Comparison of ENCODE assay signal across 8 cellular contexts in the genomic region with DNA sequence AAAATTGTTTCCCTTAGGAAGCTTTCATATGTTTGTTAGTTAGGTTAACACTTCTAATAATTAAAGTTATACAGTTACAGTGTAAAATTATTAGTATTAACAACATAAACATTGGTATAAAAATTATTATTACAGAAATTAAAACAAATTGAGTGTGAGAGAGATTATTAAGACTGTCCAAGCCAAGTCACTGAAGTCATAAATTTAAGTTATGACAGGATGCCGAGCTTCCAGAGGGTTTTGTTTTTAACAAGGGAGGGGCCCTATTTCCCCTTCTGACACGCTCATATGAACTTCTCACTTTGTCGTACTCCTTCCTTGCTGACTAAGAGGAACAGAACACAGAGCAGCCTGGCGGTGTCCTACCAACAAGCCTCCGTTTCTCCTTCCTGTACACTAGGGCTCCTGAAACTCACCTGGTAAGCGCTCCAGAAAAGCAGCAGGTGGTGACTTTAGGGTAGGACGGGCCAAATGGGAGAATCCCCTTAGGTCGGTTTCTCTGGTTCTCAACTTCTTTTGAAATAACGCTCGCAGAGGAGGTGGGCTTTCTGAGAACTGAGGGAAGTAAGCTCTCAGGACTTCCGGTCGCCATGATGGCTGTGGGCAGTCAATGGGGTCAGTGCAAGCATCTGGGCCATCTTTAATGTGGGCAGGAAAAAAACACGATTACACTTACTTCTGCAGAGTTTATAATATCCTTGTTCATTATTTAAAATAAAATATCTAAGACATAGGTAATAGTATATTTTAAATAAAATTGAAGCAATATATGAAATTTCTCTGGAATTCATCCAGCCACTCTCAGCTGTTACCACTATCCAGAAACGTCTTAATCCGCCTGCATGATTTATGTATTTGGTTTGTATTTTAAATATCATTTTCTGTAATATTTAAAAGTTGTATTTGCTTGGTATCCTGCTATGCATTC. TPM values are rescaled to one million over a fixed set of nuclear protein-coding genes. Genes with fewer than 3 reads are reported as not detected.
DNase-seq lines count a peak whose midpoint lies in the region; ATAC-seq and TF ChIP-seq lines count a peak whose summit lies in the region.

A gene with protein sequence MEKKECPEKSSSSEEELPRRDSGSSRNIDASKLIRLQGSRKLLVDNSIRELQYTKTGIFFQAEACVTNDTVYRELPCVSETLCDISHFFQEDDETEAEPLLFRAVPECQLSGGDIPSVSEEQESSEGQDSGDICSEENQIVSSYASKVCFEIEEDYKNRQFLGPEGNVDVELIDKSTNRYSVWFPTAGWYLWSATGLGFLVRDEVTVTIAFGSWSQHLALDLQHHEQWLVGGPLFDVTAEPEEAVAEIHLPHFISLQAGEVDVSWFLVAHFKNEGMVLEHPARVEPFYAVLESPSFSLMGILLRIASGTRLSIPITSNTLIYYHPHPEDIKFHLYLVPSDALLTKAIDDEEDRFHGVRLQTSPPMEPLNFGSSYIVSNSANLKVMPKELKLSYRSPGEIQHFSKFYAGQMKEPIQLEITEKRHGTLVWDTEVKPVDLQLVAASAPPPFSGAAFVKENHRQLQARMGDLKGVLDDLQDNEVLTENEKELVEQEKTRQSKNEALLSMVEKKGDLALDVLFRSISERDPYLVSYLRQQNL (minus strand): TSS at position 537 of the 928 bp plus-strand sequence. CDS start 14,892 bp downstream, outside the sequence.

- intact Hi-C loops in T-helper 2 cell treated with Interferon-gamma antibody and Interleukin-4, amounts not matched to agents 100 ng/mL and 5 ng/mL, for 36 hours (cut with micrococcal nuclease): loop anchor here (5.0 kb wide), 2 partner anchors 77 to 107 kb away; a partner anchor contains a TSS
- intact Hi-C loops in ascending aorta (cut with DNase I) (loop anchor here (2.0 to 5.0 kb wide), 3 partner anchors 53 to 148 kb away; a partner anchor contains a TSS), right cardiac atrium (cut with DNase I) (no loop called here), psoas muscle (cut with DNase I) (loop anchor here in 1 of 2 donors (10.0 kb wide), 1 partner anchor 141 kb away; a partner anchor contains a TSS)

- H3K4me3 ChIP-seq in ascending aorta: peak within 1 kb of the TSS; percentile 71 to 79
- peak within 1 kb of the TSS; percentile 87 for H3K4me3 ChIP-seq in right cardiac atrium (ENCODE audit: low read length)
- peak within 1 kb of the TSS; percentile 79 for H3K4me3 ChIP-seq in psoas muscle
- peak within 1 kb of the TSS; percentile 37 for H3K4me3 ChIP-seq in urinary bladder (ENCODE audit: low read depth, low read length)

- TF ChIP-seq POLR2A in GM10847 (IDR thresholded peaks at IDR 0.05; ENCODE audit: extremely low read depth, insufficient read length): peak; percentile 41

- no peaks in the 10 kb centered on the region for H3K9me3 ChIP-seq in ascending aorta
- no peaks in the 10 kb centered on the region for H3K9me3 ChIP-seq in right cardiac atrium (ENCODE audit: control insufficient read depth, low read length)
- no peaks in the 10 kb centered on the region for H3K9me3 ChIP-seq in psoas muscle

- peak within 1 kb of the TSS; percentile 90 to 91 for H3K27ac ChIP-seq in ascending aorta
- peak within 1 kb of the TSS; percentile 99 for H3K27ac ChIP-seq in right cardiac atrium (ENCODE audit: low read length)
- peak within 1 kb of the TSS; percentile 94 for H3K27ac ChIP-seq in psoas muscle
- H3K27ac ChIP-seq in urinary bladder (ENCODE audit: low read depth): peak within 1 kb of the TSS; percentile 71

- ATAC-seq in HG02798 (IDR thresholded peaks at IDR 0.05; ENCODE audit: poor library complexity, unreplicated experiment) (peak; percentile 61), right cardiac atrium (peak; percentile 93 to 97), psoas muscle (peak; percentile 90 to 93 (median 92))

- H3K36me3 ChIP-seq in ascending aorta: no peaks in the 10 kb centered on the region
- H3K36me3 ChIP-seq in psoas muscle (ENCODE audit: insufficient read depth in 1 of 2, low read depth in 1 of 2): no peaks in the 10 kb centered on the region
- no peaks in the 10 kb centered on the region for H3K36me3 ChIP-seq in urinary bladder (ENCODE audit: insufficient read depth)

- TF ChIP-seq CTCF in ascending aorta (IDR thresholded peaks at IDR 0.05) (no peak), psoas muscle (IDR thresholded peaks at IDR 0.05) (no peak)

- H3K4me1 ChIP-seq in ascending aorta (peaks cover 0 to 15% of the 10 kb centered on the region in 2 donors), right cardiac atrium (ENCODE audit: control insufficient read depth, insufficient read depth, low read length) (no peaks in the 10 kb centered on the region), psoas muscle (peaks cover 14% of the 10 kb centered on the region), urinary bladder (ENCODE audit: insufficient read depth) (no peaks in the 10 kb centered on the region)

- H3K27me3 ChIP-seq in ascending aorta (no peaks in the 10 kb centered on the region), right cardiac atrium (ENCODE audit: control insufficient read depth, insufficient read depth) (no peaks in the 10 kb centered on the region), psoas muscle (ENCODE audit: insufficient read depth in 3 of 3, low read length in 2 of 3) (no peaks in the 10 kb centered on the region)

- DNase-seq in NCI-H187 (lab: John Stamatoyannopoulos, UW): peak; percentile 68 to 90
- peak; percentile 43 to 92 for DNase-seq in ascending aorta (ENCODE audit: low spot score in 2 of 2)
- peak; percentile 80 to 93 (median 88) for DNase-seq in right cardiac atrium
- peak; percentile 76 to 85 for DNase-seq in psoas muscle

- WGBS in right cardiac atrium: 9% methylated on average over 15 of the region's 15 CpGs
- 4 to 6% (median 4%) methylated on average over 15 of the region's 15 CpGs for WGBS in psoas muscle, 3 donors
- 7% methylated on average over 15 of the region's 15 CpGs for WGBS in urinary bladder

RNA-seq across cellular contexts. Expression of the gene that starts here (rescaled TPM):
- 165 and 171 TPM in 2 replicates for total RNA-seq in T-helper 2 cell treated with Interferon-gamma antibody and Interleukin-4, amounts not matched to agents 100 ng/mL and 5 ng/mL, for 36 hours
- total RNA-seq in ascending aorta (41.0 TPM), right cardiac atrium (10 to 100 TPM; 32.6 to 43.3 (median 33.3) TPM), psoas muscle (10 to 100 TPM; 21.8 to 36.2 (median 31.2) TPM), urinary bladder (81.3 TPM)
- polyA plus RNA-seq in right cardiac atrium (22.3 TPM), psoas muscle (10 to 100 TPM; 15.7 to 26.0 (median 21.2) TPM), urinary bladder (29.0 TPM)

Comparison
In these comparisons a context has a peak if more than half of its experiments do, and no peak if none do; other contexts are left out.
1. Peak in every context shown above with its lines: DNase-seq, ATAC-seq, H3K4me3 ChIP-seq and H3K27ac ChIP-seq.
2. H3K4me3 ChIP-seq: peak in every context shown above with its lines; median percentile 87 in right cardiac atrium; 79 in psoas muscle; 75 in ascending aorta; 37 in urinary bladder.
3. intact Hi-C loops: an anchor here in T-helper 2 cell treated with Interferon-gamma antibody and Interleukin-4, amounts not matched to agents 100 ng/mL and 5 ng/mL, for 36 hours (5.0 kb wide) and ascending aorta (2.0 to 5.0 kb wide); none called in right cardiac atrium.